In genomic region chrX:119045884-119046283, GRCh38 we compare ENCODE assay signal across 30 cellular contexts.
DNase-seq lines count a peak whose midpoint lies in the region; ATAC-seq, FAIRE-seq and TF ChIP-seq lines count a peak whose summit lies in the region.
"Had no signal": no experiment of that assay in that cellular context is flagged by ENCODE, and none has a peak within 500 bp of the region (broad histone marks: within the 10 kb centered on the region; RNA-seq: fewer than 3 reads in every experiment).

No MANE protein-coding gene starts in this region.

- DNase-seq in activated CD4-positive, alpha-beta T cell treated with anti-CD3 and anti-CD28 coated beads for 48 hours = peak; percentile 10
- no peak for DNase-seq in activated CD4-positive, alpha-beta T cell treated with anti-CD3 and anti-CD28 coated beads, Interleukin-2, amount 50 U/mL, for 48 hours
- peak; percentile 12 for DNase-seq in ELR (ENCODE audit: low read depth)
- DNase-seq in RCC 7860 (ENCODE audit: low spot score) = peak; percentile 8
- peak; percentile 25 for DNase-seq in fibroblast of mammary gland (ENCODE audit: low read depth)
- no peak for DNase-seq in GOT3 (lab: John Stamatoyannopoulos, UW)
- no peak for DNase-seq in tibial artery
- DNase-seq: 8988T; ACHN; BE2C; CD8-positive, alpha-beta memory T cell; DMS 273 treated with DMSO at 0.1 percent for 48 hours; DMS79; EL; GF-D8; HFFc6; KBM-7; NCI-H1048; NCI-H1417; NCI-H1694 treated with DMSO at 0.1 percent for 48 hours; NCI-H2081; NCI-H2227 treated with DMSO at 0.1 percent for 48 hours; NCI-H526 treated with DMSO at 0.1 percent for 48 hours; Peyer's patch; SJCRH30 had no signal

- H3K4me3 ChIP-seq in fibroblast of mammary gland (ENCODE audit: control insufficient read depth, low read depth, low read length) (no peak overlapping the region), tibial artery (no peak overlapping the region)
- H3K4me3 ChIP-seq: HAP-1, Peyer's patch, SJCRH30 had no signal

- H3K9me3 ChIP-seq in tibial artery = no peaks in the 10 kb centered on the region
- H3K9me3 ChIP-seq: BE2C, HAP-1, Peyer's patch, SJCRH30 had no signal

- no peak overlapping the region for H3K27ac ChIP-seq in tibial artery
- H3K27ac ChIP-seq: Peyer's patch, SJCRH30 had no signal

- H3K4me1 ChIP-seq in tibial artery = peaks cover 0 to 5% (median 1%) of the 10 kb centered on the region in 4 donors
- H3K4me1 ChIP-seq: BE2C, HAP-1, Peyer's patch had no signal

- FAIRE-seq in RCC 7860 (lab: Jason Lieb, UNC) = no peak
- FAIRE-seq: GM12891, HTR-8/SVneo had no signal

- intact Hi-C loops in tibial artery (cut with DNase I; ENCODE audit: low total_unique reads) = no loop called here

- H3K36me3 ChIP-seq in tibial artery = no peaks in the 10 kb centered on the region
- H3K36me3 ChIP-seq: BE2C, HAP-1, Peyer's patch, SJCRH30 had no signal

- ATAC-seq in GM21717 (IDR thresholded peaks at IDR 0.05; ENCODE audit: unreplicated experiment) = no peak
- ATAC-seq: SK-N-SH treated with all-trans-retinoic acid at 6 μM for 48 hours had no signal

- no peaks in the 10 kb centered on the region for H3K27me3 ChIP-seq in tibial artery
- H3K27me3 ChIP-seq: BE2C, Peyer's patch had no signal

- no peak for TF ChIP-seq CTCF in fibroblast of mammary gland (conservative IDR thresholded peaks at IDR 0.05; ENCODE audit: control insufficient read depth, insufficient read depth, low read depth, low read length)
- TF ChIP-seq CTCF in tibial artery (IDR thresholded peaks at IDR 0.05) = no peak

Comparison
In these comparisons a context has a peak if more than half of its experiments do, and no peak if none do; other contexts are left out.
1. DNase-seq: peak in activated CD4-positive, alpha-beta T cell treated with anti-CD3 and anti-CD28 coated beads for 48 hours (single experiment), ELR (single experiment), RCC 7860 (single experiment) and fibroblast of mammary gland (single experiment); none in activated CD4-positive, alpha-beta T cell treated with anti-CD3 and anti-CD28 coated beads, Interleukin-2, amount 50 U/mL, for 48 hours (0 of 2), GOT3 (single experiment) and tibial artery (0 of 2).